Comparison of ENCODE assay signal across 20 cellular contexts in genomic region chr14:74983343-74983742, GRCh38. TPM values are rescaled to one million over a fixed set of nuclear protein-coding genes. Genes with fewer than 3 reads are reported as not detected.
A peak's percentile ranks its signal among the peaks of the same experiment; 100 is the strongest.
DNase-seq lines count a peak whose midpoint lies in the region; ATAC-seq, FAIRE-seq and TF ChIP-seq lines count a peak whose summit lies in the region.
"Had no signal": no experiment of that assay in that cellular context is flagged by ENCODE, and none has a peak within 500 bp of the region (broad histone marks: within the 10 kb centered on the region; RNA-seq: fewer than 3 reads in every experiment).

No MANE protein-coding gene starts in this region.

- peak; percentile 45 for TF ChIP-seq POLR2A in endothelial cell of umbilical vein (IDR thresholded peaks at IDR 0.05; ENCODE audit: low read depth, low read length)

- BruUV-seq in Calu3 (replicated peaks; lab: Mats Ljungman, UMichigan) (no TSS peak), PC-3 (replicated peaks; lab: Mats Ljungman, UMichigan) (no TSS peak), endothelial cell of umbilical vein (replicated peaks; lab: Mats Ljungman, UMichigan) (no TSS peak)

- H3F3A ChIP-seq in PC-3 (ENCODE audit: low read length, unreplicated experiment), result no peaks in the 10 kb centered on the region

- H3K27ac Mint-ChIP-seq in Calu3 (ENCODE audit: unreplicated experiment), result peak overlapping the region; percentile 52

- H3K4me1 ChIP-seq in PC-3 (ENCODE audit: insufficient read depth, low read length) (peaks cover 55% of the 10 kb centered on the region), endothelial cell of umbilical vein (ENCODE audit: control insufficient read depth, extremely low read depth, insufficient read depth, low read length) (peaks cover 64% of the 10 kb centered on the region), neutrophil (ENCODE audit: control insufficient read depth in 1 of 2, insufficient read depth in 1 of 2, low read depth in 1 of 2, low read length in 1 of 2) (peaks cover 0 to 13% of the 10 kb centered on the region in 2 experiments)
- H3K4me1 ChIP-seq: A549 had no signal

- no peak for DNase-seq in Calu3
- peak; percentile 90 for DNase-seq in PC-3
- DNase-seq in endothelial cell of umbilical vein (ENCODE audit: low read depth, low spot score), result peak; percentile 82
- DNase-seq in activated T-cell treated with anti-CD3 and anti-CD28 coated beads, Interleukin-2, amount 50 U/mL, for 1 hour, result no peak
- no peak for DNase-seq in hypothalamus (lab: John Stamatoyannopoulos, UW)
- no peak for DNase-seq in NK-92 treated with Interleukin-12 subunit alpha and Interleukin-12 subunit beta, amount 100 ng/mL, for 24 hours (lab: John Stamatoyannopoulos, UW)
- DNase-seq: COR-L47, HCEC 1CT, NCI-H1048, NCI-H146, NCI-H2081 treated with DMSO at 0.1 percent for 48 hours, NCI-H226, NCI-H526, Right ventricle myocardium superior had no signal

- no peak overlapping the region for H3K4me3 Mint-ChIP-seq in Calu3 (ENCODE audit: low read depth, unreplicated experiment)
- H3K4me3 Mint-ChIP-seq: CD14-positive monocyte had no signal

- H4K20me1 ChIP-seq in PC-3 (ENCODE audit: low read length) (no peaks in the 10 kb centered on the region), endothelial cell of umbilical vein (replicated peaks; ENCODE audit: control insufficient read depth, extremely low read depth, insufficient read depth, low read length) (no peaks in the 10 kb centered on the region)

- H2AFZ ChIP-seq in PC-3 (ENCODE audit: low read length), result no peak overlapping the region
- H2AFZ ChIP-seq in endothelial cell of umbilical vein (ENCODE audit: low read depth, low read length), result no peak overlapping the region

- FAIRE-seq in endothelial cell of umbilical vein (lab: Jason Lieb, UNC), result peak; percentile 88
- FAIRE-seq: A549, GM12891, GM19239 had no signal

- peak; percentile 33; the same call in 1 of the 2 replicates for ATAC-seq in PC-3
- ATAC-seq in GM18907 (IDR thresholded peaks at IDR 0.05; ENCODE audit: unreplicated experiment), result no peak
- ATAC-seq: A549 had no signal

- dilution Hi-C loops in endothelial cell of umbilical vein (cut with MboI; ENCODE audit: extremely low pct_ligation_motif_present, low sequenced_read_pairs), result no loop called here

- H3K27me3 Mint-ChIP-seq in Calu3 (ENCODE audit: unreplicated experiment), result no peaks in the 10 kb centered on the region

- no peaks in the 10 kb centered on the region for H3K9me3 Mint-ChIP-seq in Calu3 (ENCODE audit: low read depth, unreplicated experiment)
- H3K9me3 Mint-ChIP-seq: CD14-positive monocyte had no signal

- H3K27ac ChIP-seq in PC-3 (ENCODE audit: low read length) (peak overlapping the region; percentile 14), endothelial cell of umbilical vein (ENCODE audit: insufficient read depth, low read depth, low read length) (peak overlapping the region; percentile 98), neutrophil (peak overlapping the region; percentile 49)
- H3K27ac ChIP-seq: A549 had no signal

- CTCF ChIA-PET in Calu3 (lab: Charles Lee) (interaction anchor here (0.7 kb wide), 1 partner anchor 19 kb away, joined by 5 read pairs; no protein-coding TSS in a partner anchor), PC-3 (lab: Charles Lee) (no interaction called here), endothelial cell of umbilical vein (lab: Charles Lee) (interaction anchor here (0.6 kb wide), 1 partner anchor 38 kb away, joined by 3 read pairs; no protein-coding TSS in a partner anchor)

- H3K36me3 Mint-ChIP-seq in Calu3 (ENCODE audit: insufficient read depth, unreplicated experiment), result peaks cover 10% of the 10 kb centered on the region
- H3K36me3 Mint-ChIP-seq: CD14-positive monocyte had no signal

- H3K9me3 ChIP-seq in PC-3 (ENCODE audit: low read length) (no peaks in the 10 kb centered on the region), endothelial cell of umbilical vein (replicated peaks; ENCODE audit: control insufficient read depth, insufficient read depth, low read length) (no peaks in the 10 kb centered on the region), neutrophil (no peaks in the 10 kb centered on the region)
- H3K9me3 ChIP-seq: A549 had no signal

- no peaks in the 10 kb centered on the region for H3K36me3 ChIP-seq in PC-3 (ENCODE audit: low read depth, low read length)
- H3K36me3 ChIP-seq in endothelial cell of umbilical vein (ENCODE audit: control insufficient read depth in 2 of 2, extremely low read depth in 1 of 2, insufficient read depth in 2 of 2, low read length in 2 of 2), result no peaks in the 10 kb centered on the region
- no peaks in the 10 kb centered on the region for H3K36me3 ChIP-seq in neutrophil

- H3K27me3 ChIP-seq in PC-3 (ENCODE audit: low read length) (no peaks in the 10 kb centered on the region), endothelial cell of umbilical vein (ENCODE audit: control insufficient read depth in 2 of 2, insufficient read depth in 2 of 2, low read length in 2 of 2) (no peaks in the 10 kb centered on the region), neutrophil (no peaks in the 10 kb centered on the region)

- H3K4me2 ChIP-seq in PC-3 (ENCODE audit: low read length) (peak overlapping the region; percentile 30; the same call in 1 of the 2 replicates), endothelial cell of umbilical vein (ENCODE audit: insufficient read depth, low read length) (no peak overlapping the region)
- H3K4me2 ChIP-seq: A549 had no signal

- POLR2A ChIA-PET in PC-3 (lab: Charles Lee; ENCODE audit: unreplicated experiment) (interaction anchor here (0.6 kb wide), 1 partner anchor 72 kb away, joined by 9 read pairs; no protein-coding TSS in a partner anchor), endothelial cell of umbilical vein (lab: Charles Lee) (interaction anchor here (0.7 to 1.5 kb wide), 2 partner anchors 19 to 28 kb away, joined by 4 to 6 read pairs; partner anchors contain the start of genes EIF2B2 and PGF)

- H3K9me2 ChIP-seq in PC-3 (replicated peaks; ENCODE audit: low read length), result no peaks in the 10 kb centered on the region

- H3K9ac ChIP-seq in PC-3 (ENCODE audit: low read length) (no peak overlapping the region), endothelial cell of umbilical vein (replicated peaks; ENCODE audit: extremely low read depth, insufficient read depth, low read length) (peak overlapping the region; percentile 79)

- TF ChIP-seq CTCF in Calu3 (IDR thresholded peaks at IDR 0.05; ENCODE audit: unreplicated experiment) (no peak), PC-3 (conservative IDR thresholded peaks at IDR 0.05; ENCODE audit: low read depth, low read length) (no peak), endothelial cell of umbilical vein (IDR thresholded peaks at IDR 0.05; ENCODE audit: extremely low read depth in 1 of 2, insufficient read depth in 1 of 2, low read depth in 1 of 2, low read length in 2 of 2) (no peak), neutrophil (IDR thresholded peaks at IDR 0.05) (no peak)

- H3K9me1 ChIP-seq in endothelial cell of umbilical vein (replicated peaks; ENCODE audit: control insufficient read depth, extremely low read depth, insufficient read depth, low read length), result no peaks in the 10 kb centered on the region

- intact Hi-C loops in Calu3 (cut with micrococcal nuclease; ENCODE audit: unreplicated experiment) (no loop called here), PC-3 (cut with micrococcal nuclease) (no loop called here), endothelial cell of umbilical vein (cut with micrococcal nuclease) (loop anchor here (1.0 kb wide), 1 partner anchor 28 kb away; the partner anchor contains the start of gene PGF)

- H3K4me3 ChIP-seq in PC-3 (ENCODE audit: low read length), result no peak overlapping the region
- H3K4me3 ChIP-seq in endothelial cell of umbilical vein (replicated peaks in 1 of 3; ENCODE audit: insufficient read depth in 1 of 3, low read depth in 1 of 3, low read length in 3 of 3), result no peak overlapping the region
- H3K4me3 ChIP-seq in neutrophil (ENCODE audit: low read depth in 1 of 2, low read length in 1 of 2), result no peak overlapping the region
- H3K4me3 ChIP-seq: A549 had no signal

- H3K4me1 Mint-ChIP-seq in Calu3 (ENCODE audit: low read depth, unreplicated experiment), result peaks cover 9% of the 10 kb centered on the region

- no peaks in the 10 kb centered on the region for H3K79me2 ChIP-seq in PC-3 (ENCODE audit: low read length)
- H3K79me2 ChIP-seq in endothelial cell of umbilical vein (ENCODE audit: control insufficient read depth, insufficient read depth, low read length), result no peaks in the 10 kb centered on the region

TF ChIP-seq in endothelial cell of umbilical vein, 7 proteins besides CTCF, POLR2A, EP300 and RAD21:
- peak; percentile 59 for TF ChIP-seq POLR2AphosphoS5 (IDR thresholded peaks at IDR 0.05; ENCODE audit: insufficient read depth, low read depth, low read length)
- TF ChIP-seq MYC (IDR thresholded peaks at IDR 0.05; ENCODE audit: low read depth, low read length), result no peak
- no peak for TF ChIP-seq EZH2 (IDR thresholded peaks at IDR 0.05; ENCODE audit: borderline replicate concordance, low read depth, low read length, severe bottlenecking)
- peak; percentile 91 for TF ChIP-seq JUN (IDR thresholded peaks at IDR 0.05; ENCODE audit: borderline replicate concordance, insufficient read depth, insufficient read length, low read depth)
- TF ChIP-seq FOS (IDR thresholded peaks at IDR 0.05; ENCODE audit: borderline replicate concordance, insufficient read depth, low read length), result peak; percentile 84

RNA-seq across cellular contexts. Expression of gene EIF2B2, which starts 19.4 kb away (rescaled TPM):
- 41.2 and 42.9 TPM in 2 replicates for total RNA-seq in Calu3 (2022)
- total RNA-seq in PC-3 (2014; rRNA removed), result 96.8 and 113 TPM in 2 replicates
- total RNA-seq in endothelial cell of umbilical vein, result 97.0 and 103 TPM in 2 replicates
- polyA plus RNA-seq in endothelial cell of umbilical vein, result 143 and 146 TPM in 2 replicates
- polyA plus RNA-seq in endothelial cell of umbilical vein (2011; cell fraction: cytosol; rRNA removed), result 124 and 125 TPM in 2 replicates
- 101 and 104 TPM in 2 replicates for polyA plus RNA-seq in endothelial cell of umbilical vein (2011; cell fraction: nucleus; rRNA removed)
- 71.5 and 81.7 TPM in 2 replicates for polyA plus RNA-seq in endothelial cell of umbilical vein (2012)
- 89.0 and 115 TPM in 2 replicates for polyA minus RNA-seq in endothelial cell of umbilical vein
- 36.6 TPM for polyA minus RNA-seq in endothelial cell of umbilical vein (2011; cell fraction: cytosol; rRNA and poly(A)+ RNA removed)
- 65.0 and 65.2 TPM in 2 replicates for polyA minus RNA-seq in endothelial cell of umbilical vein (2011; cell fraction: nucleus; rRNA and poly(A)+ RNA removed)

RNA-seq across cellular contexts. Expression of gene PGF, which starts 27.9 kb away (rescaled TPM):
- 1.2 and 2.1 TPM in 2 replicates for total RNA-seq in Calu3 (2022)
- 0.26 and 1.5 TPM in 2 replicates for total RNA-seq in PC-3 (2014; rRNA removed)
- total RNA-seq in endothelial cell of umbilical vein, result 206 and 254 TPM in 2 replicates
- 89.0 and 102 TPM in 2 replicates for polyA plus RNA-seq in endothelial cell of umbilical vein
- polyA plus RNA-seq in endothelial cell of umbilical vein (2011; cell fraction: cytosol; rRNA removed), result 47.5 and 62.9 TPM in 2 replicates
- 103 TPM in 2 replicates for polyA plus RNA-seq in endothelial cell of umbilical vein (2011; cell fraction: nucleus; rRNA removed)
- 68.6 and 97.1 TPM in 2 replicates for polyA plus RNA-seq in endothelial cell of umbilical vein (2012)
- 49.2 and 69.1 TPM in 2 replicates for polyA minus RNA-seq in endothelial cell of umbilical vein
- not detected for polyA minus RNA-seq in endothelial cell of umbilical vein (2011; cell fraction: cytosol; rRNA and poly(A)+ RNA removed)
- polyA minus RNA-seq in endothelial cell of umbilical vein (2011; cell fraction: nucleus; rRNA and poly(A)+ RNA removed), result 84.1 and 105 TPM in 2 replicates
- polyA plus RNA-seq: CD14-positive monocyte had no signal

Comparison
In these comparisons a context has a peak if more than half of its experiments do, and no peak if none do; other contexts are left out.
1. DNase-seq: peak in PC-3 (single experiment) and endothelial cell of umbilical vein (single experiment); none in Calu3 (single experiment), activated T-cell treated with anti-CD3 and anti-CD28 coated beads, Interleukin-2, amount 50 U/mL, for 1 hour (single experiment), hypothalamus (0 of 51) and NK-92 treated with Interleukin-12 subunit alpha and Interleukin-12 subunit beta, amount 100 ng/mL, for 24 hours (single experiment).
2. H3K27ac ChIP-seq: peak in every context shown above with its lines; median percentile 98 in endothelial cell of umbilical vein; 49 in neutrophil; 14 in PC-3.
3. RNA of gene PGF, which starts 27.9 kb away (total RNA-seq): 206 to 254 TPM in endothelial cell of umbilical vein; 1.2 to 2.1 TPM in Calu3 and 0.26 to 1.5 TPM in PC-3; every median in the first group is over 10 times any median in the second.